ENCODE assay signal across 1 cellular context in genomic region chr1:58896211-58897183, GRCh38.
TF ChIP-seq lines count a peak whose summit lies in the region.

No MANE protein-coding gene starts in this region.

TF ChIP-seq in GM23338, 12 proteins besides CTCF, POLR2A, EP300 and RAD21 (continued from another document):
- no peak for TF ChIP-seq STAT1 (IDR thresholded peaks at IDR 0.05; ENCODE audit: unreplicated experiment)
- TF ChIP-seq EZH2 (IDR thresholded peaks at IDR 0.05; ENCODE audit: low read depth, unreplicated experiment) = no peak
- TF ChIP-seq REST (IDR thresholded peaks at IDR 0.05; ENCODE audit: unreplicated experiment) = no peak
- TF ChIP-seq NANOG (IDR thresholded peaks at IDR 0.05; ENCODE audit: borderline replicate concordance) = no peak
- no peak for TF ChIP-seq EZH2phosphoT487 (IDR thresholded peaks at IDR 0.05; ENCODE audit: unreplicated experiment)
- TF ChIP-seq CREB1 (CRISPR knock-in tag; IDR thresholded peaks at IDR 0.05; ENCODE audit: low read depth) = no peak
- no peak for TF ChIP-seq ZNF114 (CRISPR knock-in tag; IDR thresholded peaks at IDR 0.05)
